In genomic region chr1:68745006-68745405, GRCh38 we compare ENCODE assay signal across 3 cellular contexts.
A peak's percentile ranks its signal among the peaks of the same experiment; 100 is the strongest.
TF ChIP-seq lines count a peak whose summit lies in the region.

No MANE protein-coding gene starts in this region.

TF ChIP-seq in SK-N-SH treated with all-trans-retinoic acid at 6 μM for 48 hours, 23 proteins besides CTCF, POLR2A, EP300 and RAD21:
- TF ChIP-seq ARNTL (CRISPR knock-in tag; IDR thresholded peaks at IDR 0.05; ENCODE audit: borderline replicate concordance, low read depth) (no peak), TSHZ2 (CRISPR knock-in tag; IDR thresholded peaks at IDR 0.05) (no peak), ISL1 (CRISPR knock-in tag; IDR thresholded peaks at IDR 0.05) (peak; percentile 32; the same call in 1 of the 2 replicates)

TF ChIP-seq in SK-N-SH, 30 proteins besides CTCF, POLR2A, EP300 and RAD21 (continued from another document):
- TF ChIP-seq RCOR1 (IDR thresholded peaks at IDR 0.05; ENCODE audit: low read length) = no peak
- no peak for TF ChIP-seq FOXJ3 (CRISPR knock-in tag; IDR thresholded peaks at IDR 0.05)
- TF ChIP-seq TAF1 (IDR thresholded peaks at IDR 0.05; ENCODE audit: borderline replicate concordance, low read depth, low read length) = no peak
- TF ChIP-seq TCF12 (IDR thresholded peaks at IDR 0.05) = no peak
- TF ChIP-seq NFIC (IDR thresholded peaks at IDR 0.05; ENCODE audit: borderline replicate concordance) = no peak
- no peak for TF ChIP-seq USF1 (IDR thresholded peaks at IDR 0.05; ENCODE audit: borderline replicate concordance, low read depth)
- no peak for TF ChIP-seq FOXM1 (IDR thresholded peaks at IDR 0.05; ENCODE audit: low read depth)
- TF ChIP-seq NRF1 (IDR thresholded peaks at IDR 0.05; ENCODE audit: low read depth, low read length) = no peak
- no peak for TF ChIP-seq POLR2AphosphoS5 (IDR thresholded peaks at IDR 0.05; ENCODE audit: low read depth, low read length)
- no peak for TF ChIP-seq GATA2 (CRISPR knock-in tag; IDR thresholded peaks at IDR 0.05)

TF ChIP-seq in H1, 55 proteins besides CTCF, POLR2A, EP300 and RAD21 (continued from another document):
- TF ChIP-seq ATF3 (IDR thresholded peaks at IDR 0.05; ENCODE audit: insufficient read depth, low read depth, low read length) (no peak), HDAC6 (IDR thresholded peaks at IDR 0.05; ENCODE audit: low read depth, low read length) (no peak), SIRT6 (IDR thresholded peaks at IDR 0.05; ENCODE audit: low read length) (no peak), USF2 (IDR thresholded peaks at IDR 0.05; ENCODE audit: low read length) (no peak), CHD2 (IDR thresholded peaks at IDR 0.05; ENCODE audit: low read length) (no peak), SP2 (IDR thresholded peaks at IDR 0.05; ENCODE audit: low read length) (no peak), ASH2L (IDR thresholded peaks at IDR 0.05; ENCODE audit: low read length) (no peak), CBX5 (IDR thresholded peaks at IDR 0.05; ENCODE audit: low read depth, low read length) (no peak), YY1 (IDR thresholded peaks at IDR 0.05; ENCODE audit: low read depth, low read length) (no peak), RFX5 (IDR thresholded peaks at IDR 0.05; ENCODE audit: borderline replicate concordance, low read depth, low read length) (no peak), EZH2 (IDR thresholded peaks at IDR 0.05; ENCODE audit: low read depth, low read length, severe bottlenecking) (no peak), RNF2 (IDR thresholded peaks at IDR 0.05; ENCODE audit: borderline replicate concordance, low read depth, low read length, missing control alignments, poor library complexity, severe bottlenecking) (no peak), SUZ12 (IDR thresholded peaks at IDR 0.05; ENCODE audit: low read length) (no peak)
